In the genomic region with DNA sequence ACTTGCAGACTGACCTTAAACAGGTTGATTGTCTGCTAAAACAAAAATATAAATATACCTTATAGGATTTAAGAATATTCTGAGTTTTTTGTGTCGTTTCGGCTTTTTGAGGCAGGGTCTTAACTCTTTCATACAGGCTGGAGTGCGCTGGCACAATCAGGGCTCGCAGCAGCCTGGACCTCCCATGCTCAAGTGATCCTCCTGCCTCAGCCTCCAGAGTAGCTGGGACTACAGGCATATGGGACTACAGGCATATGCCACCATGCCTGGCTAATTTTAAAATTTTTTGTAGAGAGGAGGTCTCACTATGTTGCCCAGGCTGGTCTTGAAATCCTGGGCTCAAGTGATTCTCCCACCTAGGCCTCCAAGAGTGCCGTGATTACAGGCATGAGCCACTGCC, we compare ENCODE assay signal across 16 cellular contexts.
DNase-seq lines count a peak whose midpoint lies in the region; ATAC-seq, FAIRE-seq and TF ChIP-seq lines count a peak whose summit lies in the region.
"Had no signal": no experiment of that assay in that cellular context is flagged by ENCODE, and none has a peak within 500 bp of the region (broad histone marks: within the 10 kb centered on the region; RNA-seq: fewer than 3 reads in every experiment).

No MANE protein-coding gene starts in this region.

- TF ChIP-seq POLR2A in HepG2 (IDR thresholded peaks at IDR 0.05; ENCODE audit: insufficient read depth in 1 of 2, low read depth in 2 of 2, low read length in 2 of 2) (no peak), right lobe of liver (IDR thresholded peaks at IDR 0.05) (no peak)

- H3K4me1 ChIP-seq in HepG2 (ENCODE audit: insufficient read depth, low read length) (peaks cover 28% of the 10 kb centered on the region), right lobe of liver (peaks cover 0 to 11% (median 4%) of the 10 kb centered on the region in 4 donors)
- H3K4me1 ChIP-seq: Caco-2 had no signal

- CTCF ChIA-PET in HepG2 (lab: Yijun Ruan, JAX; ENCODE audit: low intra/inter-chr PET ratio, low total read pairs), result no interaction called here

- no peak for FAIRE-seq in HepG2 (lab: Jason Lieb, UNC)
- FAIRE-seq: A204.1, D721Med, GM12891, GM19239 had no signal

- no peak for TF ChIP-seq RAD21 in HepG2 (CRISPR knock-in tag; IDR thresholded peaks at IDR 0.05)

- no peak overlapping the region for H3K9ac ChIP-seq in HepG2 (ENCODE audit: insufficient read depth, low read depth, low read length)

- ATAC-seq in HepG2, result no peak
- ATAC-seq in right lobe of liver, result no peak

- TF ChIP-seq EP300 in HepG2 (IDR thresholded peaks at IDR 0.05; ENCODE audit: low read depth in 2 of 2, low read length in 2 of 2) (no peak), HepG2 (CRISPR knock-in tag; IDR thresholded peaks at IDR 0.05; ENCODE audit: borderline replicate concordance) (no peak)

- H3K36me3 ChIP-seq in HepG2 (replicated peaks in 1 of 2; ENCODE audit: control insufficient read depth in 1 of 2, insufficient read depth in 2 of 2, low read length in 2 of 2) (no peaks in the 10 kb centered on the region), right lobe of liver (no peaks in the 10 kb centered on the region)
- H3K36me3 ChIP-seq: BE2C, HAP-1 had no signal

- no peak for TF ChIP-seq CTCF in HepG2 (CRISPR knock-in tag; IDR thresholded peaks at IDR 0.05)
- no peak for TF ChIP-seq CTCF in right lobe of liver (IDR thresholded peaks at IDR 0.05)

- H3K9me3 ChIP-seq in HepG2 (ENCODE audit: low read length) (no peaks in the 10 kb centered on the region), right lobe of liver (no peaks in the 10 kb centered on the region)
- H3K9me3 ChIP-seq: BE2C, Caco-2, HAP-1 had no signal

- no peak overlapping the region for H3K4me3 ChIP-seq in HepG2 (replicated peaks in 1 of 3; ENCODE audit: insufficient read depth in 1 of 3, low read depth in 2 of 3, low read length in 3 of 3)
- no peak overlapping the region for H3K4me3 ChIP-seq in right lobe of liver
- H3K4me3 ChIP-seq: HAP-1 had no signal

- H4K20me1 ChIP-seq in HepG2 (ENCODE audit: insufficient read depth, low read length), result peaks cover 17% of the 10 kb centered on the region

- POLR2A ChIA-PET in HepG2 (lab: Yijun Ruan, JAX), result no interaction called here

- H3K27ac ChIP-seq in HepG2 (ENCODE audit: extremely low read length, insufficient read depth, low read length) (no peak overlapping the region), right lobe of liver (no peak overlapping the region), cingulate gyrus (ENCODE audit: low read depth, low read length) (peak overlapping the region; percentile 95), layer of hippocampus (ENCODE audit: low read depth, low read length) (peak overlapping the region; percentile 90)

- in situ Hi-C loops in HepG2 (cut with HindIII; ENCODE audit: extremely low pct_ligation_motif_present, low pct_unique_long_range_greater_than_20kb), result no loop called here

- no peak for DNase-seq in HepG2 (ENCODE audit: low spot score)
- no peak for DNase-seq in right lobe of liver
- DNase-seq in hypothalamus (lab: John Stamatoyannopoulos, UW), result no peak
- DNase-seq in activated CD4-positive, alpha-beta T cell treated with anti-CD3 and anti-CD28 coated beads, Interleukin-2, amount 50 U/mL, for 1 hour, result no peak
- DNase-seq in ecto neural progenitor cell (ENCODE audit: low spot score), result no peak
- DNase-seq: Caco-2; CD4-positive, CD25-positive, alpha-beta regulatory T cell; CD8-positive, alpha-beta memory T cell had no signal

- WGBS in HepG2 (ENCODE audit: low lambda C conversion rate), result 100% methylated on average over 5 of the region's 5 CpGs
- 88% methylated on average over 5 of the region's 5 CpGs for WGBS in right lobe of liver (ENCODE audit: insufficient coverage, low coverage, low lambda C conversion rate, missing lambda C conversion rate)

- no TSS peak for BruUV-seq in HepG2 (replicated peaks; lab: Mats Ljungman, UMichigan)

- H3K79me2 ChIP-seq in HepG2 (ENCODE audit: insufficient read depth, low read length), result peaks cover 69% of the 10 kb centered on the region

- H2AFZ ChIP-seq in HepG2 (ENCODE audit: low read length), result no peak overlapping the region

- H3K27me3 ChIP-seq in HepG2 (ENCODE audit: control insufficient read depth in 1 of 2, insufficient read depth in 2 of 2, low read length in 2 of 2) (no peaks in the 10 kb centered on the region), right lobe of liver (no peaks in the 10 kb centered on the region), layer of hippocampus (ENCODE audit: control insufficient read depth, insufficient read depth, low read length) (no peaks in the 10 kb centered on the region)
- H3K27me3 ChIP-seq: BE2C had no signal

- intact Hi-C loops in HepG2 (cut with micrococcal nuclease; ENCODE audit: unreplicated experiment) (no loop called here), right lobe of liver (cut with DNase I) (no loop called here)

- no peak overlapping the region for H3K4me2 ChIP-seq in HepG2 (ENCODE audit: low read depth, low read length)

TF ChIP-seq in HepG2, 621 proteins besides CTCF, POLR2A, EP300 and RAD21:
- no peak for TF ChIP-seq PREB (CRISPR knock-in tag; IDR thresholded peaks at IDR 0.05)
- peak; percentile 52; the same call in 1 of the 2 replicates for TF ChIP-seq ZNF770 (CRISPR knock-in tag; IDR thresholded peaks at IDR 0.05)

Comparison
In these comparisons a context has a peak if more than half of its experiments do, and no peak if none do; other contexts are left out.
1. H3K27ac ChIP-seq: peak in cingulate gyrus (single experiment) and layer of hippocampus (single experiment); none in HepG2 (single experiment) and right lobe of liver (0 of 3).